1 cellular context compared by ENCODE assay signal in the genomic region with DNA sequence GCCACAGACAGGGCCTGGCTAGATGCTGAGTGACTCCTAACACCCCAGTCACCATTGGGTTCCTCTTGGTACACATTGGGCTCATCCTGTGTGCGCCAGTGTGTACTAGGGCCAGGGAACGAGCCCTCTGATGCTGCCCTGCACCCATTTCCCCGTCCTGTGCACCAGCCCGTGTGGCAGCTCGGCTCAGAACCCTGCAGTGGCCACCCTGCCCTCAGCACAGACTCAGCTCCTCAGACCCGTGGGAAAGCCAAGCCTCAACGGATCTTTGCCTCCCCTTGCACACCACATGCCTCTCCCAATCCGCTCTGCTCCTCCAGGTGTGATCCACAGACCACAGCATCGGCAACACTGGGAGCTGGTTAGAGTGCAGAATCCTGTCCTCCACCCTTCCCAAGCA.
TF ChIP-seq lines count a peak whose summit lies in the region.

No MANE protein-coding gene starts in this region.

TF ChIP-seq in IMR-90, 13 proteins besides CTCF, POLR2A, EP300 and RAD21 (continued from another document):
- TF ChIP-seq SMC3 (IDR thresholded peaks at IDR 0.05; ENCODE audit: low read depth, low read length) (no peak), CHD1 (IDR thresholded peaks at IDR 0.05; ENCODE audit: low read depth, low read length) (no peak), NFE2L2 (IDR thresholded peaks at IDR 0.05; ENCODE audit: low read depth, low read length) (no peak)
